Comparison of ENCODE assay signal across 14 cellular contexts in genomic region chr9:31807574-31808256, GRCh38.
DNase-seq lines count a peak whose midpoint lies in the region; ATAC-seq and TF ChIP-seq lines count a peak whose summit lies in the region.
"Had no signal": no experiment of that assay in that cellular context is flagged by ENCODE, and none has a peak within 500 bp of the region (broad histone marks: within the 10 kb centered on the region; RNA-seq: fewer than 3 reads in every experiment).

No MANE protein-coding gene starts in this region.

- H3K4me1 ChIP-seq in endodermal cell (ENCODE audit: control insufficient read depth, insufficient read depth, low read length) = no peaks in the 10 kb centered on the region

- peak; percentile 31 for ATAC-seq in stimulated activated effector memory CD8-positive, alpha-beta T cell treated with anti-CD3 and anti-CD28 coated beads, Interleukin-12 subunit alpha, Interleukin-12 subunit beta, amount 100 ng/mL, for 72 hours
- no peak for ATAC-seq in omental fat pad (ENCODE audit: low FRiP score)
- no peak for ATAC-seq in activated CD8-positive, alpha-beta T cell treated with anti-CD3 and anti-CD28 coated beads for 36 hours

- H3K4me3 ChIP-seq in endodermal cell (ENCODE audit: low read length) = no peak overlapping the region
- H3K4me3 ChIP-seq: dorsolateral prefrontal cortex, lung had no signal

- POLR2A ChIA-PET in activated CD8-positive, alpha-beta T cell treated with anti-CD3 and anti-CD28 coated beads for 36 hours (lab: Charles Lee) = no interaction called here

- H3K27me3 Mint-ChIP-seq in endodermal cell (ENCODE audit: insufficient read depth) = peaks cover 2% of the 10 kb centered on the region
- peaks cover 15% of the 10 kb centered on the region for H3K27me3 Mint-ChIP-seq in activated CD8-positive, alpha-beta T cell treated with anti-CD3 and anti-CD28 coated beads for 36 hours

- no peak overlapping the region for H3K27ac ChIP-seq in endodermal cell (ENCODE audit: low read depth, low read length)
- H3K27ac ChIP-seq: dorsolateral prefrontal cortex had no signal

- 83 to 89% methylated on average over 5 to 17 of the region's 17 CpGs for WGBS in endodermal cell (ENCODE audit: insufficient coverage in 1 of 2, insufficient read length in 1 of 2), 2 experiments

- peaks cover 3% of the 10 kb centered on the region for H3K9me3 Mint-ChIP-seq in endodermal cell
- no peaks in the 10 kb centered on the region for H3K9me3 Mint-ChIP-seq in stimulated activated effector memory CD8-positive, alpha-beta T cell treated with anti-CD3 and anti-CD28 coated beads, Interleukin-12 subunit alpha, Interleukin-12 subunit beta, amount 100 ng/mL, for 72 hours
- H3K9me3 Mint-ChIP-seq in activated CD8-positive, alpha-beta T cell treated with anti-CD3 and anti-CD28 coated beads for 36 hours = no peaks in the 10 kb centered on the region
- H3K9me3 Mint-ChIP-seq: activated T-helper 2 cell treated with anti-CD3 and anti-CD28 coated beads, Interferon-gamma antibody, Interleukin-2, Interleukin-4, amounts not matched to agents 10 μg/mL and 5 μg/mL and 100 μg/mL, durations not matched to agents 14 hours and 24 hours and 36 hours had no signal

- no peaks in the 10 kb centered on the region for H3K36me3 ChIP-seq in endodermal cell (ENCODE audit: control insufficient read depth, insufficient read depth, low read length)

- no peaks in the 10 kb centered on the region for H3K36me3 Mint-ChIP-seq in endodermal cell (ENCODE audit: low read depth)
- H3K36me3 Mint-ChIP-seq in stimulated activated effector memory CD8-positive, alpha-beta T cell treated with anti-CD3 and anti-CD28 coated beads, Interleukin-12 subunit alpha, Interleukin-12 subunit beta, amount 100 ng/mL, for 72 hours = no peaks in the 10 kb centered on the region
- no peaks in the 10 kb centered on the region for H3K36me3 Mint-ChIP-seq in activated CD8-positive, alpha-beta T cell treated with anti-CD3 and anti-CD28 coated beads for 36 hours (ENCODE audit: low read depth)

- H3K4me1 Mint-ChIP-seq in endodermal cell = no peaks in the 10 kb centered on the region
- H3K4me1 Mint-ChIP-seq in stimulated activated effector memory CD8-positive, alpha-beta T cell treated with anti-CD3 and anti-CD28 coated beads, Interleukin-12 subunit alpha, Interleukin-12 subunit beta, amount 100 ng/mL, for 72 hours = no peaks in the 10 kb centered on the region
- no peaks in the 10 kb centered on the region for H3K4me1 Mint-ChIP-seq in activated CD8-positive, alpha-beta T cell treated with anti-CD3 and anti-CD28 coated beads for 36 hours (ENCODE audit: low read depth)

- intact Hi-C loops in activated CD8-positive, alpha-beta T cell treated with anti-CD3 and anti-CD28 coated beads for 36 hours (cut with micrococcal nuclease) = no loop called here

- H3K9me3 ChIP-seq in endodermal cell (ENCODE audit: control insufficient read depth, low read length) = no peaks in the 10 kb centered on the region

- no peaks in the 10 kb centered on the region for H3K27me3 ChIP-seq in endodermal cell (ENCODE audit: control insufficient read depth, insufficient read depth, low read length, poor library complexity, severe bottlenecking)
- H3K27me3 ChIP-seq: dorsolateral prefrontal cortex had no signal

- no peak overlapping the region for H3K27ac Mint-ChIP-seq in endodermal cell
- no peak overlapping the region for H3K27ac Mint-ChIP-seq in stimulated activated effector memory CD8-positive, alpha-beta T cell treated with anti-CD3 and anti-CD28 coated beads, Interleukin-12 subunit alpha, Interleukin-12 subunit beta, amount 100 ng/mL, for 72 hours
- H3K27ac Mint-ChIP-seq in activated CD8-positive, alpha-beta T cell treated with anti-CD3 and anti-CD28 coated beads for 36 hours = no peak overlapping the region
- H3K27ac Mint-ChIP-seq: activated T-helper 2 cell treated with anti-CD3 and anti-CD28 coated beads, Interferon-gamma antibody, Interleukin-2, Interleukin-4, amounts not matched to agents 10 μg/mL and 5 μg/mL and 100 μg/mL, durations not matched to agents 14 hours and 24 hours and 36 hours had no signal

- CTCF ChIA-PET in activated CD8-positive, alpha-beta T cell treated with anti-CD3 and anti-CD28 coated beads for 36 hours (lab: Charles Lee) = no interaction called here

- H3K4me3 Mint-ChIP-seq in endodermal cell = peak overlapping the region; percentile 30
- H3K4me3 Mint-ChIP-seq in stimulated activated effector memory CD8-positive, alpha-beta T cell treated with anti-CD3 and anti-CD28 coated beads, Interleukin-12 subunit alpha, Interleukin-12 subunit beta, amount 100 ng/mL, for 72 hours = no peak overlapping the region
- no peak overlapping the region for H3K4me3 Mint-ChIP-seq in activated CD8-positive, alpha-beta T cell treated with anti-CD3 and anti-CD28 coated beads for 36 hours

- H3K9ac ChIP-seq in endodermal cell (ENCODE audit: extremely low read depth, low read length, poor library complexity, severe bottlenecking) = no peak overlapping the region

- peak; percentile 62 for TF ChIP-seq CTCF in endodermal cell (conservative IDR thresholded peaks at IDR 0.05)
- no peak for TF ChIP-seq CTCF in omental fat pad (IDR thresholded peaks at IDR 0.05)
- no peak for TF ChIP-seq CTCF in activated CD8-positive, alpha-beta T cell treated with anti-CD3 and anti-CD28 coated beads for 36 hours (IDR thresholded peaks at IDR 0.05)

- DNase-seq in NCI-H82 (lab: John Stamatoyannopoulos, UW) = peak; percentile 12
- DNase-seq in NCI-H82 treated with DMSO at 0.1 percent for 48 hours (lab: John Stamatoyannopoulos, UW; ENCODE audit: unreplicated experiment) = no peak
- DNase-seq in NCI-H526 (lab: John Stamatoyannopoulos, UW) = peak; percentile 21 to 71
- DNase-seq in endodermal cell = peak; percentile 79
- DNase-seq in stimulated activated effector memory CD8-positive, alpha-beta T cell treated with anti-CD3 and anti-CD28 coated beads, Interleukin-12 subunit alpha, Interleukin-12 subunit beta, amount 100 ng/mL, for 72 hours (ENCODE audit: low spot score in 2 of 2) = no peak
- no peak for DNase-seq in omental fat pad (ENCODE audit: low spot score)
- no peak for DNase-seq in activated CD8-positive, alpha-beta T cell treated with anti-CD3 and anti-CD28 coated beads for 36 hours
- no peak for DNase-seq in RKO (ENCODE audit: low spot score)
- DNase-seq: dorsolateral prefrontal cortex, NCI-H146, NCI-H446, RPMI8226 had no signal

Comparison
In these comparisons a context has a peak if more than half of its experiments do, and no peak if none do; other contexts are left out.
1. DNase-seq: peak in NCI-H82 (single experiment), NCI-H526 (2 of 2) and endodermal cell (single experiment); none in NCI-H82 treated with DMSO at 0.1 percent for 48 hours (single experiment), stimulated activated effector memory CD8-positive, alpha-beta T cell treated with anti-CD3 and anti-CD28 coated beads, Interleukin-12 subunit alpha, Interleukin-12 subunit beta, amount 100 ng/mL, for 72 hours (0 of 2), omental fat pad (single experiment), activated CD8-positive, alpha-beta T cell treated with anti-CD3 and anti-CD28 coated beads for 36 hours (single experiment) and RKO (single experiment).